Comparison of ENCODE assay signal across 18 cellular contexts in genomic region chr10:60192986-60193385, GRCh38.
"Had no signal": no experiment of that assay in that cellular context is flagged by ENCODE, and none has a peak within 500 bp of the region (broad histone marks: within the 10 kb centered on the region; RNA-seq: fewer than 3 reads in every experiment).

No MANE protein-coding gene starts in this region.

- H3K4me3 Mint-ChIP-seq: endodermal cell; naive B cell; nephron; stimulated activated effector memory CD8-positive, alpha-beta T cell treated with anti-CD3 and anti-CD28 coated beads, Interleukin-12 subunit alpha, Interleukin-12 subunit beta, amount 100 ng/mL, for 72 hours; type B pancreatic cell had no signal

- DNase-seq: effector CD4-positive, alpha-beta T cell; endodermal cell; heart left ventricle; hippocampal formation; kidney glomerular epithelial cell; mesendoderm; naive B cell; psoas muscle; retina; right lobe of liver; stimulated activated CD4-positive, alpha-beta T cell treated with anti-CD3 and anti-CD28 coated beads, Interleukin-4, amount 100 ng/mL, for 1 hour; stimulated activated CD8-positive, alpha-beta memory T cell treated with anti-CD3 and anti-CD28 coated beads, Interleukin-4, amount 100 ng/mL, for 48 hours; stimulated activated naive CD8-positive, alpha-beta T cell treated with anti-CD3 and anti-CD28 coated beads, Interleukin-15, Interleukin-2, amounts not matched to agents 100 U/mL and 50 U/mL, for 24 hours; thyroid gland had no signal

- H3K36me3 ChIP-seq: right lobe of liver had no signal

- H3K9me3 Mint-ChIP-seq: stimulated activated effector memory CD8-positive, alpha-beta T cell treated with anti-CD3 and anti-CD28 coated beads, Interleukin-12 subunit alpha, Interleukin-12 subunit beta, amount 100 ng/mL, for 72 hours had no signal

- H3K27ac ChIP-seq: heart left ventricle, psoas muscle, right lobe of liver, suprapubic skin, thyroid gland had no signal

- H3K27ac Mint-ChIP-seq: endodermal cell; nephron; stimulated activated effector memory CD8-positive, alpha-beta T cell treated with anti-CD3 and anti-CD28 coated beads, Interleukin-12 subunit alpha, Interleukin-12 subunit beta, amount 100 ng/mL, for 72 hours; type B pancreatic cell had no signal

- H3K9me3 ChIP-seq: psoas muscle, right lobe of liver, suprapubic skin, thyroid gland had no signal

- H3K27me3 Mint-ChIP-seq: type B pancreatic cell had no signal

- ATAC-seq: heart left ventricle; psoas muscle; right lobe of liver; stimulated activated effector memory CD8-positive, alpha-beta T cell treated with anti-CD3 and anti-CD28 coated beads, Interleukin-12 subunit alpha, Interleukin-12 subunit beta, amount 100 ng/mL, for 72 hours; stimulated activated naive CD8-positive, alpha-beta T cell treated with anti-CD3 and anti-CD28 coated beads, Interleukin-15, Interleukin-2, amounts not matched to agents 100 U/mL and 50 U/mL, for 24 hours had no signal

- H3K4me3 ChIP-seq: heart left ventricle, psoas muscle, right lobe of liver, suprapubic skin, thyroid gland had no signal

- H3K4me1 Mint-ChIP-seq: naive B cell had no signal
